13 cellular contexts compared by ENCODE assay signal in genomic region chr5:71937906-71938698, GRCh38.
DNase-seq lines count a peak whose midpoint lies in the region; ATAC-seq lines count a peak whose summit lies in the region.
"Had no signal": no experiment of that assay in that cellular context is flagged by ENCODE, and none has a peak within 500 bp of the region (broad histone marks: within the 10 kb centered on the region; RNA-seq: fewer than 3 reads in every experiment).

No MANE protein-coding gene starts in this region.

- H3K4me3 ChIP-seq in Jurkat, Clone E6-1 (ENCODE audit: low read length), result no peak overlapping the region
- H3K4me3 ChIP-seq: tibial nerve had no signal

- no peak for ATAC-seq in HG03139 (IDR thresholded peaks at IDR 0.05; ENCODE audit: unreplicated experiment)
- no peak for ATAC-seq in HG03457 (IDR thresholded peaks at IDR 0.05; ENCODE audit: unreplicated experiment)
- ATAC-seq: activated CD8-positive, alpha-beta T cell treated with anti-CD3 and anti-CD28 coated beads, Interleukin-2, amount 10 ng/mL, durations not matched to agents 7 days and 5 days had no signal

- peak; percentile 32 to 88 (median 75) for DNase-seq in NCI-H1417 (lab: John Stamatoyannopoulos, UW)
- no peak for DNase-seq in NCI-H1417 treated with DMSO at 0.1 percent for 48 hours (lab: John Stamatoyannopoulos, UW)
- DNase-seq in Jurkat, Clone E6-1 (ENCODE audit: low read depth, low spot score), result peak; percentile 2
- peak in 38 of 58 donors; percentile 4 to 66 (median 26) for DNase-seq in anterior cingulate cortex (lab: John Stamatoyannopoulos, UW)
- peak; percentile 61 for DNase-seq in occipital lobe (lab: John Stamatoyannopoulos, UW)
- DNase-seq in T-helper 2 cell, result no peak
- DNase-seq: activated CD8-positive, alpha-beta T cell treated with anti-CD3 and anti-CD28 coated beads, Interleukin-2, amount 10 ng/mL, durations not matched to agents 7 days and 5 days; activated gamma-delta T cell; NCI-H1105; stimulated activated CD4-positive, alpha-beta T cell treated with anti-CD3 and anti-CD28 coated beads, Interleukin-12 subunit alpha, Interleukin-12 subunit beta, amount 100 ng/mL, for 4 hours had no signal

Comparison
In these comparisons a context has a peak if more than half of its experiments do, and no peak if none do; other contexts are left out.
1. DNase-seq: peak in NCI-H1417 (3 of 3), Jurkat, Clone E6-1 (single experiment), anterior cingulate cortex (38 of 58) and occipital lobe (single experiment); none in NCI-H1417 treated with DMSO at 0.1 percent for 48 hours (single experiment) and T-helper 2 cell (0 of 5).